In the genomic region with DNA sequence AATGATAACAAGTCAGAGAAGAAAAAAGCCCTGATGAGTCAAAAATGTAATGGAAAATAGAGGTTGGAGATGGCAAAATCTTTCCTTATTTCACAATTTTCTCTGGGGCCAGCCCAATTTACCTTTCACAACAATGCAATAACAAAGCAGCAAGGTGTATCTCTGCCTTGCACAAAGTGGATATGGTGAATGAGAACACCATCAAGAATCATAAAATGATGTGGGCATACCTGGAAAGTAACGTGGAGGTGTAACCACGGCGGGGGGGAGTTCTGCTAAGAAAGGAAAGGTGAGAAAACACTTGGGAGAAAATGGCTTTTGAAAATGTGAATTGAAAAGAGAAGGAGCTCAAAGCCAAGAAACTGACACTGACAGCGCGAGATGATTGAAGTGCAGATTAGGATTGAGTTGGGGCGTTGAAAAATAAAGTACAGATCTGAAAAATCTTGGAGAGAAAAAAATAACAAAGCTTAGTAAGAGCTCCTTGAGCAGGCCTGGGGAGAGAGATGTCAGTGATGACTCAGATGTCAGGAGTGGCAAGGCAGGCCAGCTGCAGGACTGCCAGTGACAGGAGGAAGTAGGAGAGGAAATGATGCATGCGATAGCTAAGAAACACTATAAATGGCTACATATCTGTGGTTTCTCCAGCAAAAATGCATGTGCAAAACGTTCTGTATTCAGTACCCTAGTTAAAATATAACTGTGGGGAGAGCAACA, we compare ENCODE assay signal across 8 cellular contexts. TPM values are rescaled to one million over a fixed set of nuclear protein-coding genes. Genes with fewer than 3 reads are reported as not detected.
DNase-seq lines count a peak whose midpoint lies in the region; ATAC-seq, FAIRE-seq and TF ChIP-seq lines count a peak whose summit lies in the region.

No MANE protein-coding gene starts in this region.

- TSS peak; percentile 87 for BruUV-seq in endothelial cell of umbilical vein (replicated peaks; lab: Mats Ljungman, UMichigan)

- peak; percentile 93 for FAIRE-seq in endothelial cell of umbilical vein (lab: Jason Lieb, UNC)

- H2AFZ ChIP-seq in endothelial cell of umbilical vein (ENCODE audit: low read depth, low read length), result no peak overlapping the region

- dilution Hi-C loops in endothelial cell of umbilical vein (cut with MboI; ENCODE audit: extremely low pct_ligation_motif_present, low sequenced_read_pairs), result no loop called here

- H3K27ac Mint-ChIP-seq in activated CD4-positive, alpha-beta memory T cell treated with anti-CD3 and anti-CD28 coated beads for 36 hours, result peak overlapping the region; percentile 76

- H3K36me3 Mint-ChIP-seq in activated CD4-positive, alpha-beta memory T cell treated with anti-CD3 and anti-CD28 coated beads for 36 hours, result no peaks in the 10 kb centered on the region

- peak overlapping the region; percentile 30 for H3K4me3 Mint-ChIP-seq in activated CD4-positive, alpha-beta memory T cell treated with anti-CD3 and anti-CD28 coated beads for 36 hours

- no peaks in the 10 kb centered on the region for H3K9me1 ChIP-seq in endothelial cell of umbilical vein (replicated peaks; ENCODE audit: control insufficient read depth, extremely low read depth, insufficient read depth, low read length)

- peaks cover 44% of the 10 kb centered on the region for H3K4me1 Mint-ChIP-seq in activated CD4-positive, alpha-beta memory T cell treated with anti-CD3 and anti-CD28 coated beads for 36 hours (ENCODE audit: low read depth)

- intact Hi-C loops in activated CD4-positive, alpha-beta memory T cell treated with anti-CD3 and anti-CD28 coated beads for 36 hours (cut with micrococcal nuclease), result loop anchor here (1.0 kb wide), 2 partner anchors 11 to 193 kb away; no protein-coding TSS in a partner anchor
- intact Hi-C loops in endothelial cell of umbilical vein (cut with micrococcal nuclease) (loop anchor here (1.0 to 2.0 kb wide), 4 partner anchors 10 to 39 kb away; a partner anchor contains a TSS), stomach (cut with DNase I; ENCODE audit: low total_unique reads) (no loop called here)

- TF ChIP-seq POLR2A in GM15510 (IDR thresholded peaks at IDR 0.05; ENCODE audit: borderline replicate concordance, extremely low read depth, insufficient read length) (peak; percentile 16), endothelial cell of umbilical vein (IDR thresholded peaks at IDR 0.05; ENCODE audit: low read depth, low read length) (peak; percentile 82), stomach (IDR thresholded peaks at IDR 0.05) (no peak)

- TF ChIP-seq CTCF in endothelial cell of umbilical vein (IDR thresholded peaks at IDR 0.05; ENCODE audit: extremely low read depth in 1 of 2, insufficient read depth in 1 of 2, low read depth in 1 of 2, low read length in 2 of 2), result no peak
- no peak for TF ChIP-seq CTCF in stomach (IDR thresholded peaks at IDR 0.05)

- TF ChIP-seq EP300 in stomach (IDR thresholded peaks at IDR 0.05), result no peak

- peaks cover 72% of the 10 kb centered on the region for H3K79me2 ChIP-seq in endothelial cell of umbilical vein (ENCODE audit: control insufficient read depth, insufficient read depth, low read length)

- no peaks in the 10 kb centered on the region for H3K27me3 Mint-ChIP-seq in activated CD4-positive, alpha-beta memory T cell treated with anti-CD3 and anti-CD28 coated beads for 36 hours

- no peaks in the 10 kb centered on the region for H3K9me3 Mint-ChIP-seq in activated CD4-positive, alpha-beta memory T cell treated with anti-CD3 and anti-CD28 coated beads for 36 hours

- WGBS in stomach, 5 donors, result 10 to 27% (median 14%) methylated on average over 8 of the region's 8 CpGs

- H3K36me3 ChIP-seq in endothelial cell of umbilical vein (ENCODE audit: control insufficient read depth in 2 of 2, extremely low read depth in 1 of 2, insufficient read depth in 2 of 2, low read length in 2 of 2) (peaks cover 3% of the 10 kb centered on the region in 2 experiments), stomach (no peaks in the 10 kb centered on the region)

- no peaks in the 10 kb centered on the region for H3K27me3 ChIP-seq in endothelial cell of umbilical vein (ENCODE audit: control insufficient read depth in 2 of 2, insufficient read depth in 2 of 2, low read length in 2 of 2)
- no peaks in the 10 kb centered on the region for H3K27me3 ChIP-seq in stomach

- CTCF ChIA-PET in activated CD4-positive, alpha-beta memory T cell treated with anti-CD3 and anti-CD28 coated beads for 36 hours (lab: Charles Lee), result interaction anchor here (0.6 to 1.7 kb wide), 8 partner anchors 11 to 91 kb away, joined by 3 to 7 read pairs (median 3); no protein-coding TSS in a partner anchor
- CTCF ChIA-PET in endothelial cell of umbilical vein (lab: Charles Lee), result interaction anchor here (0.7 to 2.5 kb wide), 15 partner anchors 8 to 338 kb away, joined by 3 to 16 read pairs (median 4); no protein-coding TSS in a partner anchor

- ATAC-seq in HG02623 (IDR thresholded peaks at IDR 0.05; ENCODE audit: unreplicated experiment), result peak; percentile 89

- peak overlapping the region; percentile 84 for H3K9ac ChIP-seq in endothelial cell of umbilical vein (replicated peaks; ENCODE audit: extremely low read depth, insufficient read depth, low read length)

- H3K4me1 ChIP-seq in endothelial cell of umbilical vein (ENCODE audit: control insufficient read depth, extremely low read depth, insufficient read depth, low read length) (peaks cover 77% of the 10 kb centered on the region), stomach (peaks cover 28 to 92% (median 51%) of the 10 kb centered on the region in 4 donors)

- no peaks in the 10 kb centered on the region for H4K20me1 ChIP-seq in endothelial cell of umbilical vein (replicated peaks; ENCODE audit: control insufficient read depth, extremely low read depth, insufficient read depth, low read length)

- no peaks in the 10 kb centered on the region for H3K9me3 ChIP-seq in endothelial cell of umbilical vein (replicated peaks; ENCODE audit: control insufficient read depth, insufficient read depth, low read length)
- H3K9me3 ChIP-seq in stomach, result no peaks in the 10 kb centered on the region

- H3K27ac ChIP-seq in endothelial cell of umbilical vein (ENCODE audit: insufficient read depth, low read depth, low read length), result peak overlapping the region; percentile 98
- H3K27ac ChIP-seq in stomach, result peak overlapping the region; percentile 66 to 86 (median 76)

- H3K4me2 ChIP-seq in endothelial cell of umbilical vein (ENCODE audit: insufficient read depth, low read length), result peak overlapping the region; percentile 58

- peak; percentile 90 for DNase-seq in NAMALWA (ENCODE audit: low spot score)
- DNase-seq in activated CD4-positive, alpha-beta memory T cell treated with anti-CD3 and anti-CD28 coated beads for 36 hours, result peak; percentile 81
- DNase-seq in endothelial cell of umbilical vein (ENCODE audit: low read depth, low spot score), result peak; percentile 97
- DNase-seq in myocyte (ENCODE audit: low read depth), result peak; percentile 92
- DNase-seq in stomach, result peak; percentile 72
- DNase-seq in NCI-H1694 (lab: John Stamatoyannopoulos, UW), result no peak

- POLR2A ChIA-PET in activated CD4-positive, alpha-beta memory T cell treated with anti-CD3 and anti-CD28 coated beads for 36 hours (lab: Charles Lee), result interaction anchor here (1.1 to 1.3 kb wide), 2 partner anchors 8 to 11 kb away, joined by 3 to 12 read pairs; no protein-coding TSS in a partner anchor
- POLR2A ChIA-PET in endothelial cell of umbilical vein (lab: Charles Lee), result interaction anchor here (0.9 to 1.6 kb wide), 7 partner anchors 11 to 41 kb away, joined by 3 to 16 read pairs (median 5); a partner anchor contains a TSS

- H3K4me3 ChIP-seq in endothelial cell of umbilical vein (replicated peaks in 1 of 3; ENCODE audit: insufficient read depth in 1 of 3, low read depth in 1 of 3, low read length in 3 of 3) (peak overlapping the region in 1 of 3 experiments; percentile 6), stomach (no peak overlapping the region)

TF ChIP-seq in endothelial cell of umbilical vein, 7 proteins besides CTCF, POLR2A, EP300 and RAD21:
- peak; percentile 99 for TF ChIP-seq FOS (IDR thresholded peaks at IDR 0.05; ENCODE audit: borderline replicate concordance, insufficient read depth, low read length)
- TF ChIP-seq EZH2 (IDR thresholded peaks at IDR 0.05; ENCODE audit: borderline replicate concordance, low read depth, low read length, severe bottlenecking), result no peak
- peak; percentile 95 for TF ChIP-seq JUN (IDR thresholded peaks at IDR 0.05; ENCODE audit: borderline replicate concordance, insufficient read depth, insufficient read length, low read depth)
- TF ChIP-seq POLR2AphosphoS5 (IDR thresholded peaks at IDR 0.05; ENCODE audit: insufficient read depth, low read depth, low read length), result peak; percentile 97
- TF ChIP-seq MYC (IDR thresholded peaks at IDR 0.05; ENCODE audit: low read depth, low read length), result no peak
- TF ChIP-seq, protein P1, sequence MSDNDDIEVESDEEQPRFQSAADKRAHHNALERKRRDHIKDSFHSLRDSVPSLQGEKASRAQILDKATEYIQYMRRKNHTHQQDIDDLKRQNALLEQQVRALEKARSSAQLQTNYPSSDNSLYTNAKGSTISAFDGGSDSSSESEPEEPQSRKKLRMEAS (IDR thresholded peaks at IDR 0.05; ENCODE audit: insufficient read depth, insufficient read length), result peak; percentile 15
- peak; percentile 90 for TF ChIP-seq GATA2 (IDR thresholded peaks at IDR 0.05; ENCODE audit: insufficient read depth, insufficient read length, low read depth, low read length)

RNA-seq across cellular contexts. Expression of a gene that starts 26.2 kb away (rescaled TPM):
- total RNA-seq in activated CD4-positive, alpha-beta memory T cell treated with anti-CD3 and anti-CD28 coated beads for 36 hours, result 1 to 10 TPM; 7.0 to 9.2 TPM
- total RNA-seq in endothelial cell of umbilical vein, result 86.1 and 111 TPM in 2 replicates
- 11.0 and 13.1 TPM in 2 replicates for polyA plus RNA-seq in endothelial cell of umbilical vein
- 21.9 and 22.6 TPM in 2 replicates for polyA plus RNA-seq in endothelial cell of umbilical vein (2011; cell fraction: cytosol; rRNA removed)
- polyA plus RNA-seq in endothelial cell of umbilical vein (2011; cell fraction: nucleus; rRNA removed), result 25.0 and 31.9 TPM in 2 replicates
- 43.4 and 50.9 TPM in 2 replicates for polyA plus RNA-seq in endothelial cell of umbilical vein (2012)
- 48.2 and 49.1 TPM in 2 replicates for polyA minus RNA-seq in endothelial cell of umbilical vein
- polyA minus RNA-seq in endothelial cell of umbilical vein (2011; cell fraction: cytosol; rRNA and poly(A)+ RNA removed), result 7.6 TPM
- 89.2 and 110 TPM in 2 replicates for polyA minus RNA-seq in endothelial cell of umbilical vein (2011; cell fraction: nucleus; rRNA and poly(A)+ RNA removed)
- 17.1 and 18.4 TPM in 2 replicates for total RNA-seq in myocyte
- polyA plus RNA-seq in myocyte (2012), result 7.4 TPM
- total RNA-seq in stomach, result 100 to 1,000 TPM in 1 of 5 donors, 10 to 100 TPM in 4; 20.0 to 104 (median 34.4) TPM
- 10 to 100 TPM in 2 of 3 donors, 1 to 10 TPM in 1; 6.0 to 26.0 (median 20.5) TPM for polyA plus RNA-seq in stomach

Comparison
In these comparisons a context has a peak if more than half of its experiments do, and no peak if none do; other contexts are left out.
1. POLR2A ChIP-seq: peak in GM15510 (single experiment) and endothelial cell of umbilical vein (single experiment); none in stomach (0 of 4).